In the genomic region with DNA sequence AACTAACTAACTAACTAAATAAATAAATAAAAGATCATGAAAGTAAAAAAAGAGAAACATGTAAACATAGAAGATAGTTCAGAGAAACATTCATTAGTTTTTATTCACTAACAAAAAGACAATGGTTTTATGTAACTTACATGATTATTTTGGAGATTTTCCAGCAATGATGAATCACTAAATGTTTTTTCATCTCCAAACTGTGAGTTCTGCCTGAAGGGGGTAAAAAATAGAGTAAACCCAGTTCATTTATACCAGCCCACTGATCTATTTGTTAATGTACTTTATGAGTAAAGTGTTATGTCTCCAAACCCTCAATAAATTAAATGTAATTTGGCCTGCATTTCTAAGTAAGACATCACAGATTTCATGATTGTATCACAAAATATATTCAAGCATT, we compare ENCODE assay signal across 27 cellular contexts.
A peak's percentile ranks its signal among the peaks of the same experiment; 100 is the strongest.
DNase-seq lines count a peak whose midpoint lies in the region; TF ChIP-seq lines count a peak whose summit lies in the region.
"Had no signal": no experiment of that assay in that cellular context is flagged by ENCODE, and none has a peak within 500 bp of the region (broad histone marks: within the 10 kb centered on the region; RNA-seq: fewer than 3 reads in every experiment).

No MANE protein-coding gene starts in this region.

- no peaks in the 10 kb centered on the region for H3K9me3 Mint-ChIP-seq in endothelial cell (ENCODE audit: unreplicated experiment)
- H3K9me3 Mint-ChIP-seq: activated T-cell treated with anti-CD3 and anti-CD28 coated beads, Interleukin-2, amount 50 U/mL, for 24 hours; CD4-positive, alpha-beta memory T cell; IgD-negative memory B cell; naive thymus-derived CD8-positive, alpha-beta T cell; stimulated activated naive CD8-positive, alpha-beta T cell treated with anti-CD3 and anti-CD28 coated beads, Interleukin-15, Interleukin-2, amounts not matched to agents 100 ng/mL and 50 ng/mL, for 24 hours had no signal

- TF ChIP-seq CTCF in LNCaP clone FGC (IDR thresholded peaks at IDR 0.05; ENCODE audit: control insufficient read depth, extremely low read depth, insufficient read depth) = no peak
- TF ChIP-seq CTCF in choroid plexus epithelial cell (conservative IDR thresholded peaks at IDR 0.05; ENCODE audit: low read depth, low read length) = no peak
- no peak for TF ChIP-seq CTCF in endothelial cell (IDR thresholded peaks at IDR 0.05; ENCODE audit: unreplicated experiment)

- no peak overlapping the region for H3K27ac Mint-ChIP-seq in endothelial cell (ENCODE audit: unreplicated experiment)
- H3K27ac Mint-ChIP-seq: activated T-cell treated with anti-CD3 and anti-CD28 coated beads, Interleukin-2, amount 50 U/mL, for 24 hours; IgD-negative memory B cell; naive thymus-derived CD8-positive, alpha-beta T cell; stimulated activated naive CD8-positive, alpha-beta T cell treated with anti-CD3 and anti-CD28 coated beads, Interleukin-15, Interleukin-2, amounts not matched to agents 100 ng/mL and 50 ng/mL, for 24 hours; T-helper 17 cell had no signal

- H3K36me3 Mint-ChIP-seq in endothelial cell (ENCODE audit: low read depth, unreplicated experiment) = peaks cover 18% of the 10 kb centered on the region

- no peaks in the 10 kb centered on the region for H3K27me3 Mint-ChIP-seq in endothelial cell (ENCODE audit: unreplicated experiment)
- H3K27me3 Mint-ChIP-seq: activated T-cell treated with anti-CD3 and anti-CD28 coated beads, Interleukin-2, amount 50 U/mL, for 24 hours; CD4-positive, alpha-beta memory T cell; IgD-negative memory B cell; naive thymus-derived CD8-positive, alpha-beta T cell; stimulated activated naive CD8-positive, alpha-beta T cell treated with anti-CD3 and anti-CD28 coated beads, Interleukin-15, Interleukin-2, amounts not matched to agents 100 ng/mL and 50 ng/mL, for 24 hours; T-helper 17 cell had no signal

- H3K4me3 Mint-ChIP-seq in endothelial cell (ENCODE audit: unreplicated experiment) = no peak overlapping the region
- H3K4me3 Mint-ChIP-seq: activated T-cell treated with anti-CD3 and anti-CD28 coated beads, Interleukin-2, amount 50 U/mL, for 24 hours; CD4-positive, alpha-beta memory T cell; IgD-negative memory B cell; naive thymus-derived CD8-positive, alpha-beta T cell; stimulated activated naive CD8-positive, alpha-beta T cell treated with anti-CD3 and anti-CD28 coated beads, Interleukin-15, Interleukin-2, amounts not matched to agents 100 ng/mL and 50 ng/mL, for 24 hours; T-helper 17 cell had no signal

- DNase-seq in A172 (ENCODE audit: low spot score) (peak; percentile 8), LNCaP clone FGC (ENCODE audit: low read depth) (peak; percentile 22), choroid plexus epithelial cell (ENCODE audit: low read depth) (peak; percentile 12), foreskin melanocyte (peak; percentile 19), NCI-H2227 (lab: John Stamatoyannopoulos, UW; ENCODE audit: unreplicated experiment) (no peak), NCI-H524 treated with DMSO at 0.1 percent for 48 hours (lab: John Stamatoyannopoulos, UW) (no peak), GOT3 (lab: John Stamatoyannopoulos, UW) (no peak), endothelial cell (ENCODE audit: low spot score) (no peak)
- DNase-seq: activated CD4-positive, alpha-beta T cell treated with anti-CD3 and anti-CD28 coated beads for 4 hours; activated gamma-delta T cell treated with Interleukin-2 at 50 U/mL for 16 hours; activated T-cell treated with anti-CD3 and anti-CD28 coated beads, Interleukin-2, amount 50 U/mL, for 24 hours; CD4-positive, alpha-beta memory T cell; DMS 273 treated with DMSO at 0.1 percent for 48 hours; erythroblast; left ventricle myocardium superior; midbrain; naive thymus-derived CD8-positive, alpha-beta T cell; NCI-H1105; NCI-H1930; NCI-H748 treated with DMSO at 0.1 percent for 48 hours; nucleus accumbens; psoas muscle; RPMI8226; T-helper 17 cell; tibial artery had no signal

- no peaks in the 10 kb centered on the region for H3K4me1 Mint-ChIP-seq in endothelial cell (ENCODE audit: unreplicated experiment)
- H3K4me1 Mint-ChIP-seq: CD4-positive, alpha-beta memory T cell; IgD-negative memory B cell had no signal

- no peak overlapping the region for H3K4me3 ChIP-seq in LNCaP clone FGC (ENCODE audit: low read depth, low read length)
- H3K4me3 ChIP-seq in choroid plexus epithelial cell (ENCODE audit: low read depth, low read length) = no peak overlapping the region
- H3K4me3 ChIP-seq: psoas muscle, tibial artery had no signal

Comparison
In these comparisons a context has a peak if more than half of its experiments do, and no peak if none do; other contexts are left out.
1. DNase-seq: peak in A172 (single experiment), LNCaP clone FGC (single experiment), choroid plexus epithelial cell (single experiment) and foreskin melanocyte (single experiment); none in NCI-H2227 (single experiment), NCI-H524 treated with DMSO at 0.1 percent for 48 hours (single experiment), GOT3 (single experiment) and endothelial cell (single experiment).